27 cellular contexts compared by ENCODE assay signal in genomic region chr1:39561321-39561720, GRCh38. TPM values are rescaled to one million over a fixed set of nuclear protein-coding genes. Genes with fewer than 3 reads are reported as not detected.
DNase-seq lines count a peak whose midpoint lies in the region; ATAC-seq and TF ChIP-seq lines count a peak whose summit lies in the region.
"Had no signal": no experiment of that assay in that cellular context is flagged by ENCODE, and none has a peak within 500 bp of the region (broad histone marks: within the 10 kb centered on the region; RNA-seq: fewer than 3 reads in every experiment).

No MANE protein-coding gene starts in this region.

- H3K36me3 Mint-ChIP-seq in activated CD4-positive, alpha-beta T cell treated with anti-CD3 and anti-CD28 coated beads, Interleukin-2, amount 10 ng/mL, durations not matched to agents 7 days and 5 days (ENCODE audit: low read depth), result peaks cover 66% of the 10 kb centered on the region
- peaks cover 77% of the 10 kb centered on the region for H3K36me3 Mint-ChIP-seq in stimulated activated naive CD8-positive, alpha-beta T cell treated with anti-CD3 and anti-CD28 coated beads, Interleukin-15, Interleukin-2, amounts not matched to agents 100 ng/mL and 50 ng/mL, for 24 hours (ENCODE audit: low read depth)
- peaks cover 58% of the 10 kb centered on the region for H3K36me3 Mint-ChIP-seq in type B pancreatic cell

- no peak overlapping the region for H3K4me3 Mint-ChIP-seq in activated CD4-positive, alpha-beta T cell treated with anti-CD3 and anti-CD28 coated beads, Interleukin-2, amount 10 ng/mL, durations not matched to agents 7 days and 5 days
- H3K4me3 Mint-ChIP-seq in stimulated activated naive CD8-positive, alpha-beta T cell treated with anti-CD3 and anti-CD28 coated beads, Interleukin-15, Interleukin-2, amounts not matched to agents 100 ng/mL and 50 ng/mL, for 24 hours, result no peak overlapping the region
- no peak overlapping the region for H3K4me3 Mint-ChIP-seq in stimulated activated naive CD8-positive, alpha-beta T cell treated with anti-CD3 and anti-CD28 coated beads, Interleukin-15, amount 100 ng/mL, for 72 hours
- no peak overlapping the region for H3K4me3 Mint-ChIP-seq in type B pancreatic cell
- H3K4me3 Mint-ChIP-seq: CD14-positive monocyte, HFFc6 had no signal

- ATAC-seq in stimulated activated naive CD8-positive, alpha-beta T cell treated with anti-CD3 and anti-CD28 coated beads, Interleukin-15, amount 100 ng/mL, for 72 hours, result no peak
- ATAC-seq in left colon, result peak; percentile 75
- no peak for ATAC-seq in HG02885 (IDR thresholded peaks at IDR 0.05; ENCODE audit: poor library complexity, unreplicated experiment)
- ATAC-seq: GM12878, Panc1 had no signal

- peak overlapping the region; percentile 3 for H3K27ac Mint-ChIP-seq in activated CD4-positive, alpha-beta T cell treated with anti-CD3 and anti-CD28 coated beads, Interleukin-2, amount 10 ng/mL, durations not matched to agents 7 days and 5 days
- peak overlapping the region; percentile 4 for H3K27ac Mint-ChIP-seq in stimulated activated naive CD8-positive, alpha-beta T cell treated with anti-CD3 and anti-CD28 coated beads, Interleukin-15, Interleukin-2, amounts not matched to agents 100 ng/mL and 50 ng/mL, for 24 hours
- H3K27ac Mint-ChIP-seq in stimulated activated naive CD8-positive, alpha-beta T cell treated with anti-CD3 and anti-CD28 coated beads, Interleukin-15, amount 100 ng/mL, for 72 hours, result no peak overlapping the region
- peak overlapping the region; percentile 16 for H3K27ac Mint-ChIP-seq in type B pancreatic cell
- H3K27ac Mint-ChIP-seq: HFFc6 had no signal

- no peak for DNase-seq in activated CD4-positive, alpha-beta T cell treated with anti-CD3 and anti-CD28 coated beads, Interleukin-2, amount 10 ng/mL, durations not matched to agents 7 days and 5 days
- no peak for DNase-seq in activated CD4-positive, alpha-beta T cell treated with anti-CD3 and anti-CD28 coated beads, Interleukin-2, amount 50 U/mL, for 1 hour
- DNase-seq in stimulated activated naive CD8-positive, alpha-beta T cell treated with anti-CD3 and anti-CD28 coated beads, Interleukin-15, amount 100 ng/mL, for 72 hours, result no peak
- DNase-seq in left colon, result no peak
- no peak for DNase-seq in type B pancreatic cell (ENCODE audit: extremely low spot score, unreplicated experiment)
- no peak for DNase-seq in retina
- DNase-seq: ACHN, BE2C, DMS 273 treated with DMSO at 0.1 percent for 48 hours, DMS79, EL, GDM1, GOT3, HFFc6, NCI-H1048, NCI-H1417, NCI-H1694, NCI-H2029 treated with DMSO at 0.1 percent for 48 hours, NCI-H2227 treated with DMSO at 0.1 percent for 48 hours, NCI-H69, SHP77 treated with DMSO at 0.1 percent for 48 hours had no signal

- no peak for TF ChIP-seq CTCF in type B pancreatic cell (conservative IDR thresholded peaks at IDR 0.05)

- POLR2A ChIA-PET in activated CD4-positive, alpha-beta T cell treated with anti-CD3 and anti-CD28 coated beads, Interleukin-2, amount 10 ng/mL, durations not matched to agents 7 days and 5 days (lab: Charles Lee), result no interaction called here

- H3K9me3 Mint-ChIP-seq in activated CD4-positive, alpha-beta T cell treated with anti-CD3 and anti-CD28 coated beads, Interleukin-2, amount 10 ng/mL, durations not matched to agents 7 days and 5 days, result no peaks in the 10 kb centered on the region
- no peaks in the 10 kb centered on the region for H3K9me3 Mint-ChIP-seq in stimulated activated naive CD8-positive, alpha-beta T cell treated with anti-CD3 and anti-CD28 coated beads, Interleukin-15, Interleukin-2, amounts not matched to agents 100 ng/mL and 50 ng/mL, for 24 hours
- no peaks in the 10 kb centered on the region for H3K9me3 Mint-ChIP-seq in stimulated activated naive CD8-positive, alpha-beta T cell treated with anti-CD3 and anti-CD28 coated beads, Interleukin-15, amount 100 ng/mL, for 72 hours
- no peaks in the 10 kb centered on the region for H3K9me3 Mint-ChIP-seq in type B pancreatic cell
- H3K9me3 Mint-ChIP-seq: CD14-positive monocyte, HFFc6 had no signal

- peaks cover 23% of the 10 kb centered on the region for H3K4me1 Mint-ChIP-seq in activated CD4-positive, alpha-beta T cell treated with anti-CD3 and anti-CD28 coated beads, Interleukin-2, amount 10 ng/mL, durations not matched to agents 7 days and 5 days
- peaks cover 8% of the 10 kb centered on the region for H3K4me1 Mint-ChIP-seq in stimulated activated naive CD8-positive, alpha-beta T cell treated with anti-CD3 and anti-CD28 coated beads, Interleukin-15, Interleukin-2, amounts not matched to agents 100 ng/mL and 50 ng/mL, for 24 hours (ENCODE audit: low read depth)
- peaks cover 19% of the 10 kb centered on the region for H3K4me1 Mint-ChIP-seq in stimulated activated naive CD8-positive, alpha-beta T cell treated with anti-CD3 and anti-CD28 coated beads, Interleukin-15, amount 100 ng/mL, for 72 hours
- no peaks in the 10 kb centered on the region for H3K4me1 Mint-ChIP-seq in type B pancreatic cell (ENCODE audit: unreplicated experiment)

- no peaks in the 10 kb centered on the region for H3K27me3 Mint-ChIP-seq in activated CD4-positive, alpha-beta T cell treated with anti-CD3 and anti-CD28 coated beads, Interleukin-2, amount 10 ng/mL, durations not matched to agents 7 days and 5 days
- H3K27me3 Mint-ChIP-seq in stimulated activated naive CD8-positive, alpha-beta T cell treated with anti-CD3 and anti-CD28 coated beads, Interleukin-15, Interleukin-2, amounts not matched to agents 100 ng/mL and 50 ng/mL, for 24 hours, result no peaks in the 10 kb centered on the region
- no peaks in the 10 kb centered on the region for H3K27me3 Mint-ChIP-seq in stimulated activated naive CD8-positive, alpha-beta T cell treated with anti-CD3 and anti-CD28 coated beads, Interleukin-15, amount 100 ng/mL, for 72 hours
- H3K27me3 Mint-ChIP-seq in type B pancreatic cell, result no peaks in the 10 kb centered on the region
- H3K27me3 Mint-ChIP-seq: IgD-negative memory B cell had no signal

- CTCF ChIA-PET in activated CD4-positive, alpha-beta T cell treated with anti-CD3 and anti-CD28 coated beads, Interleukin-2, amount 10 ng/mL, durations not matched to agents 7 days and 5 days (lab: Charles Lee), result interaction anchor here (1.0 to 1.6 kb wide), 2 partner anchors 13 to 16 kb away, joined by 3 to 4 read pairs; no protein-coding TSS in a partner anchor

- intact Hi-C loops in left colon (cut with DNase I, micrococcal nuclease), result no loop called here

RNA-seq across cellular contexts. Expression of gene PABPC4, which starts 15.3 kb away (rescaled TPM):
- 100 to 1,000 TPM; 190 to 205 TPM for total RNA-seq in activated CD4-positive, alpha-beta T cell treated with anti-CD3 and anti-CD28 coated beads, Interleukin-2, amount 10 ng/mL, durations not matched to agents 7 days and 5 days
- total RNA-seq in left colon, result 100 to 1,000 TPM; 127 to 131 TPM
- 283 and 291 TPM in 2 replicates for total RNA-seq in type B pancreatic cell (ENCODE audit: low replicate concordance)

Comparison
In these comparisons a context has a peak if more than half of its experiments do, and no peak if none do; other contexts are left out.
1. H3K27ac Mint-ChIP-seq: peak in activated CD4-positive, alpha-beta T cell treated with anti-CD3 and anti-CD28 coated beads, Interleukin-2, amount 10 ng/mL, durations not matched to agents 7 days and 5 days (single experiment), stimulated activated naive CD8-positive, alpha-beta T cell treated with anti-CD3 and anti-CD28 coated beads, Interleukin-15, Interleukin-2, amounts not matched to agents 100 ng/mL and 50 ng/mL, for 24 hours (single experiment) and type B pancreatic cell (single experiment); none in stimulated activated naive CD8-positive, alpha-beta T cell treated with anti-CD3 and anti-CD28 coated beads, Interleukin-15, amount 100 ng/mL, for 72 hours (0 of 2).